ENCODE assay signal across 1 cellular context in the genomic region with DNA sequence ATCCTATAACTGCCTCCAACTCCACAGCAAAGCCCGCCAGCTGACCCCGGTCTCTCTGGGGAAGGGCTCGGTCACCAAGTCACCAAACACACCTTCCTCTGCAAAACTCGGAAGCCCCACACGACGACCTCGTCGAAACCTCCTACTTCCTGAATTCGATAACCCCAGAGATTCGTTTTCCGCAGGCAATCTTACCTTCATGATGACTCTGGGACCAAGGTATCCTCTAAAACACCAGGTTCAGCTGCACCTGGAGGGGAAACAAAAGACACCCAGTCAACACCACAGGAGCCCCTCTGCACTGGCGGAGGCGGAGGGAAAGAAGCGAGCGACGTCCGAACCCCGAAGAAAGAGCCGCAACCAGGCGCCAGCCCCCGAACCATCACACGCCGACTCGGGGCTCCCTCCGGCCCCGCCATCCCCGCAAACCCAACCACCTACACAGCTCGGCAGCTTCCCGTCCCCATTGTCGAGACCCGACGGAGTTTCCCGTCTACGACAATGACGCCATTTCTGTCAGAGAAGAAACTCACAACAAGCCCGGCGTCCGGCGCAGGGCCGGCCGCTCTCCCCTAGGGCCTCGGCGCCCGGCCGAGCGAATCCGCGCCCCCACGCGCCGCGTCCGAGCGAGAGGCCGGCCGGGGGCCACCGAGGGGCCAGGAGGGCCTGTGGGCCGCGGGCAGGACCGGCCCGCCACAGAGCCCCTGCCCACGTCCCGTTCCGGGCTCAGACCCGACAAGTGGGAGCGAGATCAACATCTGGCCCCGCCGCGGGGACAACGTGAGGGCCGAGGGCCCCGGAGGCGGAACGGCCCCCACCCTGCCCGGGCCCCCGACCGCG.
TF ChIP-seq lines count a peak whose summit lies in the region.

No MANE protein-coding gene starts in this region.

TF ChIP-seq in K562, 482 proteins besides CTCF, POLR2A, EP300 and RAD21 (continued from another document):
- 0 out of 2 replicates have a peak, but pooled peaks have one; percentile 29 for TF ChIP-seq BCOR (IDR thresholded peaks at IDR 0.05)
- TF ChIP-seq TAF15 (IDR thresholded peaks at IDR 0.05; ENCODE audit: low read depth, low read length), result no peak
- TF ChIP-seq RBM22 (IDR thresholded peaks at IDR 0.05; ENCODE audit: low read depth, low read length, poor library complexity, severe bottlenecking), result no peak
- peak; percentile 64 for TF ChIP-seq NR2C2 (CRISPR knock-in tag; IDR thresholded peaks at IDR 0.05)
- TF ChIP-seq NR2C2 (tag; IDR thresholded peaks at IDR 0.05), result peak; percentile 53; the same call in 1 of the 2 replicates
- TF ChIP-seq ARNT (IDR thresholded peaks at IDR 0.05), result no peak
- TF ChIP-seq FOXJ3 (CRISPR knock-in tag; IDR thresholded peaks at IDR 0.05), result no peak
- peak; percentile 25; the same call in 1 of the 2 replicates for TF ChIP-seq ARID1B (IDR thresholded peaks at IDR 0.05)
- TF ChIP-seq, protein P1, sequence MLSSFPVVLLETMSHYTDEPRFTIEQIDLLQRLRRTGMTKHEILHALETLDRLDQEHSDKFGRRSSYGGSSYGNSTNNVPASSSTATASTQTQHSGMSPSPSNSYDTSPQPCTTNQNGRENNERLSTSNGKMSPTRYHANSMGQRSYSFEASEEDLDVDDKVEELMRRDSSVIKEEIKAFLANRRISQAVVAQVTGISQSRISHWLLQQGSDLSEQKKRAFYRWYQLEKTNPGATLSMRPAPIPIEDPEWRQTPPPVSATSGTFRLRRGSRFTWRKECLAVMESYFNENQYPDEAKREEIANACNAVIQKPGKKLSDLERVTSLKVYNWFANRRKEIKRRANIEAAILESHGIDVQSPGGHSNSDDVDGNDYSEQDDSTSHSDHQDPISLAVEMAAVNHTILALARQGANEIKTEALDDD (IDR thresholded peaks at IDR 0.05), result no peak
- no peak for TF ChIP-seq KLF13 (tag; IDR thresholded peaks at IDR 0.05; ENCODE audit: borderline replicate concordance, low read depth)
- TF ChIP-seq NFYB (IDR thresholded peaks at IDR 0.05; ENCODE audit: extremely low read depth, insufficient read length), result no peak
- TF ChIP-seq, protein P2, sequence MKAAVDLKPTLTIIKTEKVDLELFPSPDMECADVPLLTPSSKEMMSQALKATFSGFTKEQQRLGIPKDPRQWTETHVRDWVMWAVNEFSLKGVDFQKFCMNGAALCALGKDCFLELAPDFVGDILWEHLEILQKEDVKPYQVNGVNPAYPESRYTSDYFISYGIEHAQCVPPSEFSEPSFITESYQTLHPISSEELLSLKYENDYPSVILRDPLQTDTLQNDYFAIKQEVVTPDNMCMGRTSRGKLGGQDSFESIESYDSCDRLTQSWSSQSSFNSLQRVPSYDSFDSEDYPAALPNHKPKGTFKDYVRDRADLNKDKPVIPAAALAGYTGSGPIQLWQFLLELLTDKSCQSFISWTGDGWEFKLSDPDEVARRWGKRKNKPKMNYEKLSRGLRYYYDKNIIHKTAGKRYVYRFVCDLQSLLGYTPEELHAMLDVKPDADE (conservative IDR thresholded peaks at IDR 0.05; ENCODE audit: control insufficient read depth, low read depth, low read length), result peak; percentile 46; the same call in 1 of the 2 replicates
- TF ChIP-seq ZNF3 (CRISPR knock-in tag; IDR thresholded peaks at IDR 0.05), result no peak
- TF ChIP-seq DMBX1 (CRISPR knock-in tag; IDR thresholded peaks at IDR 0.05; ENCODE audit: borderline replicate concordance), result no peak; the same call in 1 of the 2 replicates
- peak in 1 of 2 experiments; percentile 54; a peak in 2 of 4 replicates for TF ChIP-seq NRF1 (conservative IDR thresholded peaks at IDR 0.05 in 1 of 2, IDR thresholded peaks at IDR 0.05 in 1 of 2)
- no peak for TF ChIP-seq ZNF282 (CRISPR knock-in tag; IDR thresholded peaks at IDR 0.05)
- peak; percentile 56 for TF ChIP-seq CXXC5 (CRISPR knock-in tag; IDR thresholded peaks at IDR 0.05)
- TF ChIP-seq ATF1 (CRISPR knock-in tag; IDR thresholded peaks at IDR 0.05), result no peak
- 0 out of 2 replicates have a peak, but pooled peaks have one; percentile 17 for TF ChIP-seq ATF1 (tag; IDR thresholded peaks at IDR 0.05)
- TF ChIP-seq CBX3 (IDR thresholded peaks at IDR 0.05; ENCODE audit: borderline replicate concordance in 1 of 2, low read length in 2 of 2), result 0 out of 3 replicates have a peak, but pooled peaks of 1 of the 2 experiments have one; percentile 19
- TF ChIP-seq, protein P3, sequence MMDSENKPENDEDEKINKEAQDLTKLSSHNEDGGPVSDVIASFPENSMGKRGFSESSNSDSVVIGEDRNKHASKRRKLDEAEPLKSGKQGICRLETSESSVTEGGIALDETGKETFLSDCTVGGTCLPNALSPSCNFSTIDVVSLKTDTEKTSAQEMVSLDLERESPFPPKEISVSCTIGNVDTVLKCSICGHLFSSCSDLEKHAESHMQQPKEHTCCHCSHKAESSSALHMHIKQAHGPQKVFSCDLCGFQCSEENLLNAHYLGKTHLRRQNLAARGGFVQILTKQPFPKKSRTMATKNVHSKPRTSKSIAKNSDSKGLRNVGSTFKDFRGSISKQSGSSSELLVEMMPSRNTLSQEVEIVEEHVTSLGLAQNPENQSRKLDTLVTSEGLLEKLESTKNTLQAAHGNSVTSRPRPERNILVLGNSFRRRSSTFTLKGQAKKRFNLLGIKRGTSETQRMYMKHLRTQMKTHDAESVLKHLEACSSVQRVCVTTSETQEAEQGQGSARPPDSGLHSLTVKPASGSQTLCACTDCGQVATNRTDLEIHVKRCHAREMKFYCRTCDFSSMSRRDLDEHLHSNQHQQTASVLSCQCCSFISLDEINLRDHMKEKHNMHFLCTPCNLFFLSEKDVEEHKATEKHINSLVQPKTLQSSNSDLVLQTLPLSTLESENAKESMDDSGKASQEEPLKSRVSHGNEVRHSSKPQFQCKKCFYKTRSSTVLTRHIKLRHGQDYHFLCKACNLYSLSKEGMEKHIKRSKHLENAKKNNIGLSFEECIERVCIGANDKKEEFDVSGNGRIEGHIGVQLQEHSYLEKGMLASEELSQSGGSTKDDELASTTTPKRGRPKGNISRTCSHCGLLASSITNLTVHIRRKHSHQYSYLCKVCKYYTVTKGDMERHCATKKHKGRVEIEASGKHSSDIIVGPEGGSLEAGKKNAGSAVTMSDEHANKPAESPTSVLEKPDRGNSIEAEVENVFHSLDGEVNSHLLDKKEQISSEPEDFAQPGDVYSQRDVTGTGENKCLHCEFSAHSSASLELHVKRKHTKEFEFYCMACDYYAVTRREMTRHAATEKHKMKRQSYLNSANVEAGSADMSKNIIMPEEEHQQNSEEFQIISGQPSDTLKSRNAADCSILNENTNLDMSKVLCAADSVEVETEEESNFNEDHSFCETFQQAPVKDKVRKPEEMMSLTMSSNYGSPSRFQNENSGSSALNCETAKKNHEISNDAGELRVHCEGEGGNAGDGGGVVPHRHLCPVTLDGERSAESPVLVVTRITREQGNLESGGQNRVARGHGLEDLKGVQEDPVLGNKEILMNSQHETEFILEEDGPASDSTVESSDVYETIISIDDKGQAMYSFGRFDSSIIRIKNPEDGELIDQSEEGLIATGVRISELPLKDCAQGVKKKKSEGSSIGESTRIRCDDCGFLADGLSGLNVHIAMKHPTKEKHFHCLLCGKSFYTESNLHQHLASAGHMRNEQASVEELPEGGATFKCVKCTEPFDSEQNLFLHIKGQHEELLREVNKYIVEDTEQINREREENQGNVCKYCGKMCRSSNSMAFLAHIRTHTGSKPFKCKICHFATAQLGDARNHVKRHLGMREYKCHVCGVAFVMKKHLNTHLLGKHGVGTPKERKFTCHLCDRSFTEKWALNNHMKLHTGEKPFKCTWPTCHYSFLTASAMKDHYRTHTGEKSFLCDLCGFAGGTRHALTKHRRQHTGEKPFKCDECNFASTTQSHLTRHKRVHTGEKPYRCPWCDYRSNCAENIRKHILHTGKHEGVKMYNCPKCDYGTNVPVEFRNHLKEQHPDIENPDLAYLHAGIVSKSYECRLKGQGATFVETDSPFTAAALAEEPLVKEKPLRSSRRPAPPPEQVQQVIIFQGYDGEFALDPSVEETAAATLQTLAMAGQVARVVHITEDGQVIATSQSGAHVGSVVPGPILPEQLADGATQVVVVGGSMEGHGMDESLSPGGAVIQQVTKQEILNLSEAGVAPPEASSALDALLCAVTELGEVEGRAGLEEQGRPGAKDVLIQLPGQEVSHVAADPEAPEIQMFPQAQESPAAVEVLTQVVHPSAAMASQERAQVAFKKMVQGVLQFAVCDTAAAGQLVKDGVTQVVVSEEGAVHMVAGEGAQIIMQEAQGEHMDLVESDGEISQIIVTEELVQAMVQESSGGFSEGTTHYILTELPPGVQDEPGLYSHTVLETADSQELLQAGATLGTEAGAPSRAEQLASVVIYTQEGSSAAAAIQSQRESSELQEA (IDR thresholded peaks at IDR 0.05; ENCODE audit: low read depth), result no peak
- TF ChIP-seq, protein P4, sequence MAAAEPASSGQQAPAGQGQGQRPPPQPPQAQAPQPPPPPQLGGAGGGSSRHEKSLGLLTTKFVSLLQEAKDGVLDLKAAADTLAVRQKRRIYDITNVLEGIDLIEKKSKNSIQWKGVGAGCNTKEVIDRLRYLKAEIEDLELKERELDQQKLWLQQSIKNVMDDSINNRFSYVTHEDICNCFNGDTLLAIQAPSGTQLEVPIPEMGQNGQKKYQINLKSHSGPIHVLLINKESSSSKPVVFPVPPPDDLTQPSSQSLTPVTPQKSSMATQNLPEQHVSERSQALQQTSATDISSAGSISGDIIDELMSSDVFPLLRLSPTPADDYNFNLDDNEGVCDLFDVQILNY (CRISPR knock-in tag; IDR thresholded peaks at IDR 0.05), result peak; percentile 24; the same call in 1 of the 2 replicates
- no peak for TF ChIP-seq PTRF (tag; IDR thresholded peaks at IDR 0.05)
- TF ChIP-seq, protein P5, sequence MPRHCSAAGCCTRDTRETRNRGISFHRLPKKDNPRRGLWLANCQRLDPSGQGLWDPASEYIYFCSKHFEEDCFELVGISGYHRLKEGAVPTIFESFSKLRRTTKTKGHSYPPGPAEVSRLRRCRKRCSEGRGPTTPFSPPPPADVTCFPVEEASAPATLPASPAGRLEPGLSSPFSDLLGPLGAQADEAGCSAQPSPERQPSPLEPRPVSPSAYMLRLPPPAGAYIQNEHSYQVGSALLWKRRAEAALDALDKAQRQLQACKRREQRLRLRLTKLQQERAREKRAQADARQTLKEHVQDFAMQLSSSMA (CRISPR knock-in tag; IDR thresholded peaks at IDR 0.05), result 0 out of 2 replicates have a peak, but pooled peaks have one; percentile 32
- TF ChIP-seq ZNF76 (CRISPR knock-in tag; IDR thresholded peaks at IDR 0.05; ENCODE audit: borderline replicate concordance), result peak; percentile 62; the same call in 1 of the 2 replicates
- peak; percentile 44; the same call in 1 of the 2 replicates for TF ChIP-seq NBN (IDR thresholded peaks at IDR 0.05; ENCODE audit: low read depth)
- TF ChIP-seq, protein P6, sequence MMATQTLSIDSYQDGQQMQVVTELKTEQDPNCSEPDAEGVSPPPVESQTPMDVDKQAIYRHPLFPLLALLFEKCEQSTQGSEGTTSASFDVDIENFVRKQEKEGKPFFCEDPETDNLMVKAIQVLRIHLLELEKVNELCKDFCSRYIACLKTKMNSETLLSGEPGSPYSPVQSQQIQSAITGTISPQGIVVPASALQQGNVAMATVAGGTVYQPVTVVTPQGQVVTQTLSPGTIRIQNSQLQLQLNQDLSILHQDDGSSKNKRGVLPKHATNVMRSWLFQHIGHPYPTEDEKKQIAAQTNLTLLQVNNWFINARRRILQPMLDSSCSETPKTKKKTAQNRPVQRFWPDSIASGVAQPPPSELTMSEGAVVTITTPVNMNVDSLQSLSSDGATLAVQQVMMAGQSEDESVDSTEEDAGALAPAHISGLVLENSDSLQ (IDR thresholded peaks at IDR 0.05), result no peak
- TF ChIP-seq, protein P7, sequence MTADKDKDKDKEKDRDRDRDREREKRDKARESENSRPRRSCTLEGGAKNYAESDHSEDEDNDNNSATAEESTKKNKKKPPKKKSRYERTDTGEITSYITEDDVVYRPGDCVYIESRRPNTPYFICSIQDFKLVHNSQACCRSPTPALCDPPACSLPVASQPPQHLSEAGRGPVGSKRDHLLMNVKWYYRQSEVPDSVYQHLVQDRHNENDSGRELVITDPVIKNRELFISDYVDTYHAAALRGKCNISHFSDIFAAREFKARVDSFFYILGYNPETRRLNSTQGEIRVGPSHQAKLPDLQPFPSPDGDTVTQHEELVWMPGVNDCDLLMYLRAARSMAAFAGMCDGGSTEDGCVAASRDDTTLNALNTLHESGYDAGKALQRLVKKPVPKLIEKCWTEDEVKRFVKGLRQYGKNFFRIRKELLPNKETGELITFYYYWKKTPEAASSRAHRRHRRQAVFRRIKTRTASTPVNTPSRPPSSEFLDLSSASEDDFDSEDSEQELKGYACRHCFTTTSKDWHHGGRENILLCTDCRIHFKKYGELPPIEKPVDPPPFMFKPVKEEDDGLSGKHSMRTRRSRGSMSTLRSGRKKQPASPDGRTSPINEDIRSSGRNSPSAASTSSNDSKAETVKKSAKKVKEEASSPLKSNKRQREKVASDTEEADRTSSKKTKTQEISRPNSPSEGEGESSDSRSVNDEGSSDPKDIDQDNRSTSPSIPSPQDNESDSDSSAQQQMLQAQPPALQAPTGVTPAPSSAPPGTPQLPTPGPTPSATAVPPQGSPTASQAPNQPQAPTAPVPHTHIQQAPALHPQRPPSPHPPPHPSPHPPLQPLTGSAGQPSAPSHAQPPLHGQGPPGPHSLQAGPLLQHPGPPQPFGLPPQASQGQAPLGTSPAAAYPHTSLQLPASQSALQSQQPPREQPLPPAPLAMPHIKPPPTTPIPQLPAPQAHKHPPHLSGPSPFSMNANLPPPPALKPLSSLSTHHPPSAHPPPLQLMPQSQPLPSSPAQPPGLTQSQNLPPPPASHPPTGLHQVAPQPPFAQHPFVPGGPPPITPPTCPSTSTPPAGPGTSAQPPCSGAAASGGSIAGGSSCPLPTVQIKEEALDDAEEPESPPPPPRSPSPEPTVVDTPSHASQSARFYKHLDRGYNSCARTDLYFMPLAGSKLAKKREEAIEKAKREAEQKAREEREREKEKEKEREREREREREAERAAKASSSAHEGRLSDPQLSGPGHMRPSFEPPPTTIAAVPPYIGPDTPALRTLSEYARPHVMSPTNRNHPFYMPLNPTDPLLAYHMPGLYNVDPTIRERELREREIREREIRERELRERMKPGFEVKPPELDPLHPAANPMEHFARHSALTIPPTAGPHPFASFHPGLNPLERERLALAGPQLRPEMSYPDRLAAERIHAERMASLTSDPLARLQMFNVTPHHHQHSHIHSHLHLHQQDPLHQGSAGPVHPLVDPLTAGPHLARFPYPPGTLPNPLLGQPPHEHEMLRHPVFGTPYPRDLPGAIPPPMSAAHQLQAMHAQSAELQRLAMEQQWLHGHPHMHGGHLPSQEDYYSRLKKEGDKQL (CRISPR knock-in tag; IDR thresholded peaks at IDR 0.05; ENCODE audit: borderline replicate concordance), result no peak
- TF ChIP-seq, protein P8, sequence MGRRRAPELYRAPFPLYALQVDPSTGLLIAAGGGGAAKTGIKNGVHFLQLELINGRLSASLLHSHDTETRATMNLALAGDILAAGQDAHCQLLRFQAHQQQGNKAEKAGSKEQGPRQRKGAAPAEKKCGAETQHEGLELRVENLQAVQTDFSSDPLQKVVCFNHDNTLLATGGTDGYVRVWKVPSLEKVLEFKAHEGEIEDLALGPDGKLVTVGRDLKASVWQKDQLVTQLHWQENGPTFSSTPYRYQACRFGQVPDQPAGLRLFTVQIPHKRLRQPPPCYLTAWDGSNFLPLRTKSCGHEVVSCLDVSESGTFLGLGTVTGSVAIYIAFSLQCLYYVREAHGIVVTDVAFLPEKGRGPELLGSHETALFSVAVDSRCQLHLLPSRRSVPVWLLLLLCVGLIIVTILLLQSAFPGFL (CRISPR knock-in tag; IDR thresholded peaks at IDR 0.05), result peak; percentile 89; the same call in 1 of the 2 replicates
- no peak for TF ChIP-seq DDX20 (tag; IDR thresholded peaks at IDR 0.05; ENCODE audit: low read depth)
